In the genomic region with DNA sequence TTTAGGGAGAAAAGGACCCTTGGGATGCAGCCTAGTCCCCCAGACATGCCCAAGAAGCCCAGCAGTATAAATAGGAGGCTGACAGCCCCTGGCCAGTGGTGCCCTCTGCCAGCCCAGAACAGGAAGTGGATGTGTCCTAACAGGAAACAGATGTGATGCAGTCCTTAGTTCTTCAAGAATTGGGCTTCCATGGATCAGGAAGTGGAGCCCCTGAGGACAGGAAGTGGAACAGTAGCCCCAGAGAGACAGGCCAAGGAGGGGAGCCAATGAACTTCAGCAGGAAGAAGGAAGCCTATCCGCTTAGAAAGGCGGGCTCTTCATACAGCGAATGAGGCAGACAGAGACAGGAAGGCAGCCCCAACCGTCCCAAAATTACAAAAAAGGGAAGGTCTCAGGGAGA, we compare ENCODE assay signal across 1 cellular context.
TF ChIP-seq lines count a peak whose summit lies in the region.

No MANE protein-coding gene starts in this region.

TF ChIP-seq in SK-N-SH, 30 proteins besides CTCF, POLR2A, EP300 and RAD21 (continued from another document):
- TF ChIP-seq, protein P1, sequence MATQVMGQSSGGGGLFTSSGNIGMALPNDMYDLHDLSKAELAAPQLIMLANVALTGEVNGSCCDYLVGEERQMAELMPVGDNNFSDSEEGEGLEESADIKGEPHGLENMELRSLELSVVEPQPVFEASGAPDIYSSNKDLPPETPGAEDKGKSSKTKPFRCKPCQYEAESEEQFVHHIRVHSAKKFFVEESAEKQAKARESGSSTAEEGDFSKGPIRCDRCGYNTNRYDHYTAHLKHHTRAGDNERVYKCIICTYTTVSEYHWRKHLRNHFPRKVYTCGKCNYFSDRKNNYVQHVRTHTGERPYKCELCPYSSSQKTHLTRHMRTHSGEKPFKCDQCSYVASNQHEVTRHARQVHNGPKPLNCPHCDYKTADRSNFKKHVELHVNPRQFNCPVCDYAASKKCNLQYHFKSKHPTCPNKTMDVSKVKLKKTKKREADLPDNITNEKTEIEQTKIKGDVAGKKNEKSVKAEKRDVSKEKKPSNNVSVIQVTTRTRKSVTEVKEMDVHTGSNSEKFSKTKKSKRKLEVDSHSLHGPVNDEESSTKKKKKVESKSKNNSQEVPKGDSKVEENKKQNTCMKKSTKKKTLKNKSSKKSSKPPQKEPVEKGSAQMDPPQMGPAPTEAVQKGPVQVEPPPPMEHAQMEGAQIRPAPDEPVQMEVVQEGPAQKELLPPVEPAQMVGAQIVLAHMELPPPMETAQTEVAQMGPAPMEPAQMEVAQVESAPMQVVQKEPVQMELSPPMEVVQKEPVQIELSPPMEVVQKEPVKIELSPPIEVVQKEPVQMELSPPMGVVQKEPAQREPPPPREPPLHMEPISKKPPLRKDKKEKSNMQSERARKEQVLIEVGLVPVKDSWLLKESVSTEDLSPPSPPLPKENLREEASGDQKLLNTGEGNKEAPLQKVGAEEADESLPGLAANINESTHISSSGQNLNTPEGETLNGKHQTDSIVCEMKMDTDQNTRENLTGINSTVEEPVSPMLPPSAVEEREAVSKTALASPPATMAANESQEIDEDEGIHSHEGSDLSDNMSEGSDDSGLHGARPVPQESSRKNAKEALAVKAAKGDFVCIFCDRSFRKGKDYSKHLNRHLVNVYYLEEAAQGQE (IDR thresholded peaks at IDR 0.05; ENCODE audit: low read depth, low read length): no peak
- TF ChIP-seq FOXJ3 (CRISPR knock-in tag; IDR thresholded peaks at IDR 0.05): no peak
